ENCODE assay signal across 22 cellular contexts in genomic region chr12:19042196-19042595, GRCh38.
DNase-seq lines count a peak whose midpoint lies in the region; TF ChIP-seq lines count a peak whose summit lies in the region.
"Had no signal": no experiment of that assay in that cellular context is flagged by ENCODE, and none has a peak within 500 bp of the region (broad histone marks: within the 10 kb centered on the region; RNA-seq: fewer than 3 reads in every experiment).

No MANE protein-coding gene starts in this region.

- H4K20me1 ChIP-seq in OCI-LY3 (ENCODE audit: insufficient read depth, low read length): no peaks in the 10 kb centered on the region
- H4K20me1 ChIP-seq: BLaER1 had no signal

- peaks cover 9% of the 10 kb centered on the region for H3K4me1 ChIP-seq in OCI-LY3 (ENCODE audit: low read length)
- peaks cover 36 to 38% of the 10 kb centered on the region in 2 donors for H3K4me1 ChIP-seq in thyroid gland
- H3K4me1 ChIP-seq: BE2C, BLaER1 had no signal

- peak overlapping the region; percentile 3 for H3K27ac Mint-ChIP-seq in progenitor cell of endocrine pancreas
- H3K27ac Mint-ChIP-seq: CD14-positive monocyte; CD4-positive, alpha-beta memory T cell; CD4-positive, CD25-positive, alpha-beta regulatory T cell; CD8-positive, alpha-beta memory T cell had no signal

- H3K9me3 ChIP-seq in OCI-LY3 (ENCODE audit: insufficient read depth, low read length): no peaks in the 10 kb centered on the region
- no peaks in the 10 kb centered on the region for H3K9me3 ChIP-seq in thyroid gland
- H3K9me3 ChIP-seq: BE2C, BLaER1 had no signal

- no peaks in the 10 kb centered on the region for H3K27me3 ChIP-seq in OCI-LY3 (ENCODE audit: low read depth, low read length)
- H3K27me3 ChIP-seq in thyroid gland: no peaks in the 10 kb centered on the region
- H3K27me3 ChIP-seq: BE2C, BLaER1 had no signal

- no peak overlapping the region for H3K4me3 Mint-ChIP-seq in progenitor cell of endocrine pancreas (ENCODE audit: low read depth)
- H3K4me3 Mint-ChIP-seq: CD14-positive monocyte; CD4-positive, alpha-beta memory T cell; CD4-positive, CD25-positive, alpha-beta regulatory T cell; CD8-positive, alpha-beta memory T cell had no signal

- WGBS in thyroid gland, 2 donors: 42 to 44% methylated on average over 4 of the region's 4 CpGs

- H3K27me3 Mint-ChIP-seq in progenitor cell of endocrine pancreas: no peaks in the 10 kb centered on the region
- H3K27me3 Mint-ChIP-seq: CD4-positive, CD25-positive, alpha-beta regulatory T cell had no signal

- intact Hi-C loops in thyroid gland (cut with DNase I): no loop called here

- TF ChIP-seq CTCF in OCI-LY3 (IDR thresholded peaks at IDR 0.05; ENCODE audit: low read depth, low read length) (no peak), progenitor cell of endocrine pancreas (IDR thresholded peaks at IDR 0.05; ENCODE audit: unreplicated experiment) (no peak), thyroid gland (IDR thresholded peaks at IDR 0.05) (no peak)

- H3K9ac ChIP-seq in OCI-LY3 (ENCODE audit: low read length): no peak overlapping the region
- H3K9ac ChIP-seq: BLaER1 had no signal

- H2AFZ ChIP-seq in OCI-LY3 (ENCODE audit: low read depth, low read length): no peak overlapping the region

- TF ChIP-seq POLR2A in thyroid gland (IDR thresholded peaks at IDR 0.05): no peak

- no peak for DNase-seq in progenitor cell of endocrine pancreas (ENCODE audit: low spot score, unreplicated experiment)
- peak; percentile 57 to 71 for DNase-seq in thyroid gland
- no peak for DNase-seq in NK-92 (lab: John Stamatoyannopoulos, UW; ENCODE audit: unreplicated experiment)
- no peak for DNase-seq in cerebellar cortex (ENCODE audit: low spot score)
- DNase-seq: 8988T; ACHN; BE2C; C1 segment of cervical spinal cord; CD4-positive, alpha-beta memory T cell; CD4-positive, CD25-positive, alpha-beta regulatory T cell; CD8-positive, alpha-beta memory T cell; COR-L47; DMS 273 treated with DMSO at 0.1 percent for 48 hours; DMS153; DMS53; DND-41; EL; GDM1 had no signal

- peaks cover 44% of the 10 kb centered on the region for H3K4me1 Mint-ChIP-seq in progenitor cell of endocrine pancreas (ENCODE audit: low read depth)
- H3K4me1 Mint-ChIP-seq: CD14-positive monocyte; CD4-positive, alpha-beta memory T cell; CD4-positive, CD25-positive, alpha-beta regulatory T cell; CD8-positive, alpha-beta memory T cell had no signal

- H3K27ac ChIP-seq in OCI-LY3 (ENCODE audit: low read length): no peak overlapping the region
- peak overlapping the region in 1 of 3 donors; percentile 22 for H3K27ac ChIP-seq in thyroid gland
- H3K27ac ChIP-seq: BLaER1 had no signal

- H3K79me2 ChIP-seq in OCI-LY3 (ENCODE audit: low read length): no peaks in the 10 kb centered on the region

- peaks cover under 1% of the 10 kb centered on the region for H3K36me3 Mint-ChIP-seq in progenitor cell of endocrine pancreas (ENCODE audit: insufficient read depth)
- H3K36me3 Mint-ChIP-seq: CD14-positive monocyte; CD4-positive, alpha-beta memory T cell; CD4-positive, CD25-positive, alpha-beta regulatory T cell; CD8-positive, alpha-beta memory T cell had no signal

- H3K4me2 ChIP-seq in OCI-LY3 (ENCODE audit: low read length): peak overlapping the region; percentile 16; the same call in 1 of the 2 replicates
- H3K4me2 ChIP-seq: BLaER1 had no signal

- H3K36me3 ChIP-seq in OCI-LY3 (replicated peaks; ENCODE audit: low read depth, low read length) (no peaks in the 10 kb centered on the region), thyroid gland (no peaks in the 10 kb centered on the region)
- H3K36me3 ChIP-seq: BE2C, BLaER1 had no signal

- peaks cover 7% of the 10 kb centered on the region for H3K9me3 Mint-ChIP-seq in progenitor cell of endocrine pancreas (ENCODE audit: low read depth)

- H3K4me3 ChIP-seq in OCI-LY3 (ENCODE audit: low read length): no peak overlapping the region
- H3K4me3 ChIP-seq in thyroid gland (replicated peaks in 1 of 3): no peak overlapping the region
- H3K4me3 ChIP-seq: BLaER1, GM12878 had no signal

Comparison
In these comparisons a context has a peak if more than half of its experiments do, and no peak if none do; other contexts are left out.
1. DNase-seq: peak in thyroid gland (2 of 2); none in progenitor cell of endocrine pancreas (single experiment), NK-92 (single experiment) and cerebellar cortex (single experiment).